Comparison of ENCODE assay signal across 8 cellular contexts in genomic region chr1:38013027-38013588, GRCh38. TPM values are rescaled to one million over a fixed set of nuclear protein-coding genes. Genes with fewer than 3 reads are reported as not detected.
DNase-seq lines count a peak whose midpoint lies in the region; TF ChIP-seq lines count a peak whose summit lies in the region.

No MANE protein-coding gene starts in this region.

- H3K9me3 ChIP-seq in testis: no peaks in the 10 kb centered on the region

- H3K27ac ChIP-seq in KMS-11 (peak overlapping the region; percentile 83), layer of hippocampus (ENCODE audit: low read depth, low read length) (peak overlapping the region; percentile 83), testis (peak overlapping the region; percentile 40 to 90)

- peak; percentile 55 for DNase-seq in NCI-H446 treated with DMSO at 0.1 percent for 48 hours (lab: John Stamatoyannopoulos, UW)
- no peak for DNase-seq in NCI-H446 (lab: John Stamatoyannopoulos, UW)
- peak; percentile 75 for DNase-seq in astrocyte of the spinal cord (ENCODE audit: low read depth, low spot score)
- DNase-seq in testis: no peak
- no peak for DNase-seq in activated CD4-positive, alpha-beta T cell treated with anti-CD3 and anti-CD28 coated beads, Interleukin-2, amount 50 U/mL, for 48 hours
- DNase-seq in occipital lobe (lab: John Stamatoyannopoulos, UW): no peak

- peaks cover 53% of the 10 kb centered on the region for H3K79me2 ChIP-seq in KMS-11 (ENCODE audit: insufficient read depth, low read depth)

- H3K9ac ChIP-seq in KMS-11: peak overlapping the region; percentile 92

- 3 to 4% methylated on average over 5 to 8 of the region's 8 CpGs for WGBS in testis, 2 donors

- H3K4me1 ChIP-seq in KMS-11 (ENCODE audit: low read depth, poor library complexity, severe bottlenecking): peaks cover 42% of the 10 kb centered on the region
- H3K4me1 ChIP-seq in testis: peaks cover 41% of the 10 kb centered on the region

- H3K4me3 ChIP-seq in KMS-11 (IDR thresholded peaks at IDR 0.05; ENCODE audit: insufficient read depth, low read depth, low read length) (peak overlapping the region; percentile 94), astrocyte of the spinal cord (ENCODE audit: low read depth, low read length) (peak overlapping the region; percentile 90), testis (peak overlapping the region; percentile 92 to 93)

- no peaks in the 10 kb centered on the region; the same call in 1 of the 2 replicates for H4K20me1 ChIP-seq in KMS-11 (ENCODE audit: insufficient read depth)

- TF ChIP-seq CTCF in KMS-11 (conservative IDR thresholded peaks at IDR 0.05; ENCODE audit: low read depth, low read length): no peak
- TF ChIP-seq CTCF in astrocyte of the spinal cord (IDR thresholded peaks at IDR 0.05; ENCODE audit: low read depth, low read length): no peak
- TF ChIP-seq CTCF in testis (IDR thresholded peaks at IDR 0.05): no peak

- peak overlapping the region; percentile 74 for H3K4me2 ChIP-seq in KMS-11

- intact Hi-C loops in testis (cut with DNase I; ENCODE audit: low total_unique reads): no loop called here

- TF ChIP-seq POLR2A in testis (IDR thresholded peaks at IDR 0.05): no peak

- H3K27me3 ChIP-seq in KMS-11 (ENCODE audit: insufficient read depth, low read depth) (no peaks in the 10 kb centered on the region), layer of hippocampus (ENCODE audit: control insufficient read depth, insufficient read depth, low read length) (no peaks in the 10 kb centered on the region), testis (no peaks in the 10 kb centered on the region)

- in situ Hi-C loops in astrocyte of the spinal cord (cut with HindIII; ENCODE audit: low sequenced_read_pairs): no loop called here

- H2AFZ ChIP-seq in KMS-11 (ENCODE audit: low read depth): peak overlapping the region; percentile 86; the same call in 1 of the 2 replicates

- H3K36me3 ChIP-seq in KMS-11 (ENCODE audit: insufficient read depth) (no peaks in the 10 kb centered on the region; the same call in 1 of the 2 replicates), testis (ENCODE audit: low read depth, missing control alignments) (no peaks in the 10 kb centered on the region)

RNA-seq across cellular contexts. Expression of gene UTP11, which starts 0.6 kb away (rescaled TPM):
- total RNA-seq in testis (10 to 100 TPM; 35.6 to 42.4 TPM), occipital lobe (52.9 TPM)
- 43.3 TPM for polyA plus RNA-seq in testis (ENCODE audit: insufficient read depth, low read depth, low replicate concordance)

RNA-seq across cellular contexts. Expression of gene FHL3, which starts 7.8 kb away (rescaled TPM):
- 10 to 100 TPM; 21.3 to 28.7 TPM for total RNA-seq in testis
- polyA plus RNA-seq in testis (ENCODE audit: insufficient read depth, low read depth, low replicate concordance): 20.7 TPM
- total RNA-seq in occipital lobe: 4.1 TPM

RNA-seq across cellular contexts. Expression of gene SF3A3, which starts 23.3 kb away (rescaled TPM):
- total RNA-seq in testis (10 to 100 TPM; 59.3 to 74.6 TPM), occipital lobe (53.5 TPM)
- polyA plus RNA-seq in testis (ENCODE audit: insufficient read depth, low read depth, low replicate concordance): 87.5 TPM

RNA-seq across cellular contexts. Expression of gene POU3F1, which starts 33.5 kb away (rescaled TPM):
- total RNA-seq in testis: 1 to 10 TPM; 6.0 to 6.8 TPM
- polyA plus RNA-seq in testis (ENCODE audit: insufficient read depth, low read depth, low replicate concordance): 1.6 TPM
- 9.4 TPM for total RNA-seq in occipital lobe

Comparison
In these comparisons a context has a peak if more than half of its experiments do, and no peak if none do; other contexts are left out.
1. DNase-seq: peak in NCI-H446 treated with DMSO at 0.1 percent for 48 hours (single experiment) and astrocyte of the spinal cord (single experiment); none in NCI-H446 (0 of 2), testis (single experiment), activated CD4-positive, alpha-beta T cell treated with anti-CD3 and anti-CD28 coated beads, Interleukin-2, amount 50 U/mL, for 48 hours (0 of 2) and occipital lobe (single experiment).
2. Peak in every context shown above with its lines, with median percentiles within 50 percentile points of each other: H3K27ac ChIP-seq and H3K4me3 ChIP-seq.